Comparison of ENCODE assay signal across 1 cellular context in the genomic region with DNA sequence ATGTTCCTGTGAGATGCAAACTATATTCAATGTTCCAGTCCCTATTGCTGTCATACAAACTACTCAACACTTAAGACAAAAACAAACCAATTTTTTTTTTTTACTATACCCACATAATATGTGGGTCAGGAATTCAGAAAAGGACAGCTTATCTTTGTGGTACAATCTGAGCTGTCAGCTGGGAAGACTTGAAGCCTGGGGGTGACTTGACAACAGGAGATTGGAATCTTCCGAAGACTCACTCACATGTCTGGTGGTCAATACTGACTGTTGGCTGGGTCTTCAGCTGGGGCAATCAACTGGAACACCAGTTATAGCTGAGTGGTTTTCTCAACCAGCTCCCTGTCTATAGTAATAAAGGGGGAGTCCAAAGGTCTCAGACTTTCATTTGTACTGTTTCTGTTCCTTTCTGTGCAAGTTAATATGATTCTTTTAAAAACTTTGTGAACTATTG.
TF ChIP-seq lines count a peak whose summit lies in the region.

No MANE protein-coding gene starts in this region.

TF ChIP-seq in GM23338, 12 proteins besides CTCF, POLR2A, EP300 and RAD21 (continued from another document):
- TF ChIP-seq, protein P1, sequence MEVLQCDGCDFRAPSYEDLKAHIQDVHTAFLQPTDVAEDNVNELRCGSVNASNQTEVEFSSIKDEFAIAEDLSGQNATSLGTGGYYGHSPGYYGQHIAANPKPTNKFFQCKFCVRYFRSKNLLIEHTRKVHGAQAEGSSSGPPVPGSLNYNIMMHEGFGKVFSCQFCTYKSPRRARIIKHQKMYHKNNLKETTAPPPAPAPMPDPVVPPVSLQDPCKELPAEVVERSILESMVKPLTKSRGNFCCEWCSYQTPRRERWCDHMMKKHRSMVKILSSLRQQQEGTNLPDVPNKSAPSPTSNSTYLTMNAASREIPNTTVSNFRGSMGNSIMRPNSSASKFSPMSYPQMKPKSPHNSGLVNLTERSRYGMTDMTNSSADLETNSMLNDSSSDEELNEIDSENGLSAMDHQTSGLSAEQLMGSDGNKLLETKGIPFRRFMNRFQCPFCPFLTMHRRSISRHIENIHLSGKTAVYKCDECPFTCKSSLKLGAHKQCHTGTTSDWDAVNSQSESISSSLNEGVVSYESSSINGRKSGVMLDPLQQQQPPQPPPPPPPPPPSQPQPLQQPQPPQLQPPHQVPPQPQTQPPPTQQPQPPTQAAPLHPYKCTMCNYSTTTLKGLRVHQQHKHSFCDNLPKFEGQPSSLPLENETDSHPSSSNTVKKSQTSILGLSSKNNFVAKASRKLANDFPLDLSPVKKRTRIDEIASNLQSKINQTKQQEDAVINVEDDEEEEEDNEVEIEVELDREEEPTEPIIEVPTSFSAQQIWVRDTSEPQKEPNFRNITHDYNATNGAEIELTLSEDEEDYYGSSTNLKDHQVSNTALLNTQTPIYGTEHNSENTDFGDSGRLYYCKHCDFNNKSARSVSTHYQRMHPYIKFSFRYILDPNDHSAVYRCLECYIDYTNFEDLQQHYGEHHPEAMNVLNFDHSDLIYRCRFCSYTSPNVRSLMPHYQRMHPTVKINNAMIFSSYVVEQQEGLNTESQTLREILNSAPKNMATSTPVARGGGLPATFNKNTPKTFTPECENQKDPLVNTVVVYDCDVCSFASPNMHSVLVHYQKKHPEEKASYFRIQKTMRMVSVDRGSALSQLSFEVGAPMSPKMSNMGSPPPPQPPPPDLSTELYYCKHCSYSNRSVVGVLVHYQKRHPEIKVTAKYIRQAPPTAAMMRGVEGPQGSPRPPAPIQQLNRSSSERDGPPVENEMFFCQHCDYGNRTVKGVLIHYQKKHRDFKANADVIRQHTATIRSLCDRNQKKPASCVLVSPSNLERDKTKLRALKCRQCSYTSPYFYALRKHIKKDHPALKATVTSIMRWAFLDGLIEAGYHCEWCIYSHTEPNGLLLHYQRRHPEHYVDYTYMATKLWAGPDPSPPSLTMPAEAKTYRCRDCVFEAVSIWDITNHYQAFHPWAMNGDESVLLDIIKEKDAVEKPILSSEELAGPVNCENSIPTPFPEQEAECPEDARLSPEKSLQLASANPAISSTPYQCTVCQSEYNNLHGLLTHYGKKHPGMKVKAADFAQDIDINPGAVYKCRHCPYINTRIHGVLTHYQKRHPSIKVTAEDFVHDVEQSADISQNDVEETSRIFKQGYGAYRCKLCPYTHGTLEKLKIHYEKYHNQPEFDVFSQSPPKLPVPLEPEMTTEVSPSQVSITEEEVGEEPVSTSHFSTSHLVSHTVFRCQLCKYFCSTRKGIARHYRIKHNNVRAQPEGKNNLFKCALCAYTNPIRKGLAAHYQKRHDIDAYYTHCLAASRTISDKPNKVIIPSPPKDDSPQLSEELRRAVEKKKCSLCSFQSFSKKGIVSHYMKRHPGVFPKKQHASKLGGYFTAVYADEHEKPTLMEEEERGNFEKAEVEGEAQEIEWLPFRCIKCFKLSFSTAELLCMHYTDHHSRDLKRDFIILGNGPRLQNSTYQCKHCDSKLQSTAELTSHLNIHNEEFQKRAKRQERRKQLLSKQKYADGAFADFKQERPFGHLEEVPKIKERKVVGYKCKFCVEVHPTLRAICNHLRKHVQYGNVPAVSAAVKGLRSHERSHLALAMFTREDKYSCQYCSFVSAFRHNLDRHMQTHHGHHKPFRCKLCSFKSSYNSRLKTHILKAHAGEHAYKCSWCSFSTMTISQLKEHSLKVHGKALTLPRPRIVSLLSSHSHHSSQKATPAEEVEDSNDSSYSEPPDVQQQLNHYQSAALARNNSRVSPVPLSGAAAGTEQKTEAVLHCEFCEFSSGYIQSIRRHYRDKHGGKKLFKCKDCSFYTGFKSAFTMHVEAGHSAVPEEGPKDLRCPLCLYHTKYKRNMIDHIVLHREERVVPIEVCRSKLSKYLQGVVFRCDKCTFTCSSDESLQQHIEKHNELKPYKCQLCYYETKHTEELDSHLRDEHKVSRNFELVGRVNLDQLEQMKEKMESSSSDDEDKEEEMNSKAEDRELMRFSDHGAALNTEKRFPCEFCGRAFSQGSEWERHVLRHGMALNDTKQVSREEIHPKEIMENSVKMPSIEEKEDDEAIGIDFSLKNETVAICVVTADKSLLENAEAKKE (CRISPR knock-in tag; IDR thresholded peaks at IDR 0.05), result no peak
- TF ChIP-seq, protein P2, sequence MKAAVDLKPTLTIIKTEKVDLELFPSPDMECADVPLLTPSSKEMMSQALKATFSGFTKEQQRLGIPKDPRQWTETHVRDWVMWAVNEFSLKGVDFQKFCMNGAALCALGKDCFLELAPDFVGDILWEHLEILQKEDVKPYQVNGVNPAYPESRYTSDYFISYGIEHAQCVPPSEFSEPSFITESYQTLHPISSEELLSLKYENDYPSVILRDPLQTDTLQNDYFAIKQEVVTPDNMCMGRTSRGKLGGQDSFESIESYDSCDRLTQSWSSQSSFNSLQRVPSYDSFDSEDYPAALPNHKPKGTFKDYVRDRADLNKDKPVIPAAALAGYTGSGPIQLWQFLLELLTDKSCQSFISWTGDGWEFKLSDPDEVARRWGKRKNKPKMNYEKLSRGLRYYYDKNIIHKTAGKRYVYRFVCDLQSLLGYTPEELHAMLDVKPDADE (IDR thresholded peaks at IDR 0.05), result no peak
- TF ChIP-seq, protein P3, sequence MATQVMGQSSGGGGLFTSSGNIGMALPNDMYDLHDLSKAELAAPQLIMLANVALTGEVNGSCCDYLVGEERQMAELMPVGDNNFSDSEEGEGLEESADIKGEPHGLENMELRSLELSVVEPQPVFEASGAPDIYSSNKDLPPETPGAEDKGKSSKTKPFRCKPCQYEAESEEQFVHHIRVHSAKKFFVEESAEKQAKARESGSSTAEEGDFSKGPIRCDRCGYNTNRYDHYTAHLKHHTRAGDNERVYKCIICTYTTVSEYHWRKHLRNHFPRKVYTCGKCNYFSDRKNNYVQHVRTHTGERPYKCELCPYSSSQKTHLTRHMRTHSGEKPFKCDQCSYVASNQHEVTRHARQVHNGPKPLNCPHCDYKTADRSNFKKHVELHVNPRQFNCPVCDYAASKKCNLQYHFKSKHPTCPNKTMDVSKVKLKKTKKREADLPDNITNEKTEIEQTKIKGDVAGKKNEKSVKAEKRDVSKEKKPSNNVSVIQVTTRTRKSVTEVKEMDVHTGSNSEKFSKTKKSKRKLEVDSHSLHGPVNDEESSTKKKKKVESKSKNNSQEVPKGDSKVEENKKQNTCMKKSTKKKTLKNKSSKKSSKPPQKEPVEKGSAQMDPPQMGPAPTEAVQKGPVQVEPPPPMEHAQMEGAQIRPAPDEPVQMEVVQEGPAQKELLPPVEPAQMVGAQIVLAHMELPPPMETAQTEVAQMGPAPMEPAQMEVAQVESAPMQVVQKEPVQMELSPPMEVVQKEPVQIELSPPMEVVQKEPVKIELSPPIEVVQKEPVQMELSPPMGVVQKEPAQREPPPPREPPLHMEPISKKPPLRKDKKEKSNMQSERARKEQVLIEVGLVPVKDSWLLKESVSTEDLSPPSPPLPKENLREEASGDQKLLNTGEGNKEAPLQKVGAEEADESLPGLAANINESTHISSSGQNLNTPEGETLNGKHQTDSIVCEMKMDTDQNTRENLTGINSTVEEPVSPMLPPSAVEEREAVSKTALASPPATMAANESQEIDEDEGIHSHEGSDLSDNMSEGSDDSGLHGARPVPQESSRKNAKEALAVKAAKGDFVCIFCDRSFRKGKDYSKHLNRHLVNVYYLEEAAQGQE (IDR thresholded peaks at IDR 0.05; ENCODE audit: unreplicated experiment), result no peak
- no peak for TF ChIP-seq CREB1 (CRISPR knock-in tag; IDR thresholded peaks at IDR 0.05; ENCODE audit: low read depth)
- TF ChIP-seq NANOG (IDR thresholded peaks at IDR 0.05; ENCODE audit: borderline replicate concordance), result no peak
- no peak for TF ChIP-seq ZNF114 (CRISPR knock-in tag; IDR thresholded peaks at IDR 0.05)
- no peak for TF ChIP-seq STAT1 (IDR thresholded peaks at IDR 0.05; ENCODE audit: unreplicated experiment)
- no peak for TF ChIP-seq POLR2AphosphoS5 (IDR thresholded peaks at IDR 0.05; ENCODE audit: low read depth)
